Comparison of ENCODE assay signal across 14 cellular contexts in genomic region chr1:165600793-165601192, GRCh38. TPM values are rescaled to one million over a fixed set of nuclear protein-coding genes. Genes with fewer than 3 reads are reported as not detected.
"Had no signal": no experiment of that assay in that cellular context is flagged by ENCODE, and none has a peak within 500 bp of the region (broad histone marks: within the 10 kb centered on the region; RNA-seq: fewer than 3 reads in every experiment).

No MANE protein-coding gene starts in this region.

- H3K9me3 Mint-ChIP-seq: activated CD4-positive, alpha-beta memory T cell treated with anti-CD3 and anti-CD28 coated beads for 36 hours; activated naive CD8-positive, alpha-beta T cell treated with anti-CD3 and anti-CD28 coated beads, Interleukin-2, amount 10 ng/mL, durations not matched to agents 7 days and 5 days; memory B cell; neural progenitor cell; stimulated activated effector memory CD8-positive, alpha-beta T cell treated with anti-CD3 and anti-CD28 coated beads, Interleukin-12 subunit alpha, Interleukin-12 subunit beta, amount 100 ng/mL, for 72 hours had no signal

- H3K4me3 Mint-ChIP-seq: activated CD4-positive, alpha-beta memory T cell treated with anti-CD3 and anti-CD28 coated beads for 36 hours; activated naive CD8-positive, alpha-beta T cell treated with anti-CD3 and anti-CD28 coated beads, Interleukin-2, amount 10 ng/mL, durations not matched to agents 7 days and 5 days; memory B cell; neural progenitor cell; stimulated activated effector memory CD8-positive, alpha-beta T cell treated with anti-CD3 and anti-CD28 coated beads, Interleukin-12 subunit alpha, Interleukin-12 subunit beta, amount 100 ng/mL, for 72 hours had no signal

- H3K36me3 Mint-ChIP-seq: activated CD4-positive, alpha-beta memory T cell treated with anti-CD3 and anti-CD28 coated beads for 36 hours; activated naive CD8-positive, alpha-beta T cell treated with anti-CD3 and anti-CD28 coated beads, Interleukin-2, amount 10 ng/mL, durations not matched to agents 7 days and 5 days; memory B cell; neural progenitor cell had no signal

- H3K27ac ChIP-seq: esophagus muscularis mucosa, neural progenitor cell, pancreas, tibial artery, vagina had no signal

- H3K9me3 ChIP-seq: esophagus muscularis mucosa, pancreas, tibial artery, vagina had no signal

- ATAC-seq: stimulated activated effector memory CD8-positive, alpha-beta T cell treated with anti-CD3 and anti-CD28 coated beads, Interleukin-12 subunit alpha, Interleukin-12 subunit beta, amount 100 ng/mL, for 72 hours had no signal

- DNase-seq: activated CD4-positive, alpha-beta memory T cell treated with anti-CD3 and anti-CD28 coated beads for 36 hours; activated CD4-positive, CD25-positive, alpha-beta regulatory T cell treated with anti-CD3 and anti-CD28 coated beads, Interleukin-2, amount 50 U/mL, for 72 hours; activated naive CD8-positive, alpha-beta T cell treated with anti-CD3 and anti-CD28 coated beads, Interleukin-2, amount 10 ng/mL, durations not matched to agents 7 days and 5 days; activated T-cell treated with anti-CD3 and anti-CD28 coated beads, Interleukin-2, amount 50 U/mL, for 48 hours; glutamatergic neuron; tibial artery had no signal

- H3K4me3 ChIP-seq: esophagus muscularis mucosa, neural progenitor cell, pancreas, tibial artery, vagina had no signal

- H3K36me3 ChIP-seq: esophagus muscularis mucosa, neural progenitor cell, pancreas, tibial artery, vagina had no signal

- H3K27me3 ChIP-seq: esophagus muscularis mucosa, neural progenitor cell, pancreas, tibial artery, vagina had no signal

- H3K27ac Mint-ChIP-seq: activated CD4-positive, alpha-beta memory T cell treated with anti-CD3 and anti-CD28 coated beads for 36 hours; activated naive CD8-positive, alpha-beta T cell treated with anti-CD3 and anti-CD28 coated beads, Interleukin-2, amount 10 ng/mL, durations not matched to agents 7 days and 5 days; stimulated activated effector memory CD8-positive, alpha-beta T cell treated with anti-CD3 and anti-CD28 coated beads, Interleukin-12 subunit alpha, Interleukin-12 subunit beta, amount 100 ng/mL, for 72 hours had no signal

RNA-seq across cellular contexts. Expression of gene LRRC52, which starts 57.0 kb away (rescaled TPM):
- total RNA-seq: activated CD4-positive, alpha-beta memory T cell treated with anti-CD3 and anti-CD28 coated beads for 36 hours; activated naive CD8-positive, alpha-beta T cell treated with anti-CD3 and anti-CD28 coated beads, Interleukin-2, amount 10 ng/mL, durations not matched to agents 7 days and 5 days; bronchial epithelial cell; fibroblast of villous mesenchyme; pancreas; vagina had no signal
